1 cellular context compared by ENCODE assay signal in the genomic region with DNA sequence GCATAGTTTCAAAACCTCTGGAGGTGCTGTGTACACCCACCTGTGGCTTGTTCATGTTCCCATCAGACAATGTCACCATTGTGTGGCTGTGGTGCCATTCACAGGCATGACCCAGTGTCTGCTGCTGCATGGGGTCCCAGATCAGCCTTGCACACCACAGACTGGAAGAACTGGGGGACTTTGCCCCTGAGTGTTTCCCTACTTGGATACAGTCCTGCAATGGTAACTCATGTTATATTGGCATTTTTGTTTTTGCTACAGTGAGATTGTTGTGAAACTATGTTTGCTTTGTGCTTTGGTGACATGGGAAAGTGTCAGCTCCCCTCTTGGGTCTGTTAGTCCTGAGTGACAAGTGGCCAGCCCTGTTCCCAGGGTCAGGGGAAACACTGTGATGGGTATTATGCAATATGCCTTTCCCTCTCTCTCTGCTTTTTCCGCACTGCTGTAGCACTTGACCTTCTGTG.
A peak's percentile ranks its signal among the peaks of the same experiment; 100 is the strongest.
TF ChIP-seq lines count a peak whose summit lies in the region.

No MANE protein-coding gene starts in this region.

TF ChIP-seq in HepG2, 621 proteins besides CTCF, POLR2A, EP300 and RAD21 (continued from another document and continues in another):
- 0 out of 2 replicates have a peak, but pooled peaks have one; percentile 20 for TF ChIP-seq ZNF281 (CRISPR knock-in tag; IDR thresholded peaks at IDR 0.05; ENCODE audit: borderline replicate concordance)
- TF ChIP-seq TCF7L2 (IDR thresholded peaks at IDR 0.05; ENCODE audit: low read depth, low read length): no peak
- no peak for TF ChIP-seq DNMT1 (CRISPR knock-in tag; IDR thresholded peaks at IDR 0.05)
- peak; percentile 64; the same call in 1 of the 2 replicates for TF ChIP-seq EHMT2 (IDR thresholded peaks at IDR 0.05; ENCODE audit: borderline replicate concordance, low read depth, low read length)
- peak; percentile 39; the same call in 1 of the 2 replicates for TF ChIP-seq ZNF644 (CRISPR knock-in tag; IDR thresholded peaks at IDR 0.05; ENCODE audit: low read depth)
- 0 out of 2 replicates have a peak, but pooled peaks have one; percentile 19 for TF ChIP-seq FOXA3 (CRISPR knock-in tag; IDR thresholded peaks at IDR 0.05)
- peak; percentile 55; the same call in 1 of the 2 replicates for TF ChIP-seq BCL6 (CRISPR knock-in tag; IDR thresholded peaks at IDR 0.05)
- TF ChIP-seq HNF1A (IDR thresholded peaks at IDR 0.05; ENCODE audit: low read depth): no peak
- TF ChIP-seq HNF1A (CRISPR knock-in tag; IDR thresholded peaks at IDR 0.05; ENCODE audit: borderline replicate concordance): no peak
- 0 out of 2 replicates have a peak, but pooled peaks have one; percentile 25 for TF ChIP-seq SAP130 (CRISPR knock-in tag; IDR thresholded peaks at IDR 0.05; ENCODE audit: low read depth)
- no peak for TF ChIP-seq SATB2 (CRISPR knock-in tag; IDR thresholded peaks at IDR 0.05)
- peak; percentile 51; the same call in 1 of the 2 replicates for TF ChIP-seq ZNF232 (CRISPR knock-in tag; IDR thresholded peaks at IDR 0.05; ENCODE audit: borderline replicate concordance)
- TF ChIP-seq MEIS2 (CRISPR knock-in tag; IDR thresholded peaks at IDR 0.05): peak; percentile 91; the same call in 1 of the 2 replicates
- TF ChIP-seq NR2F6 (IDR thresholded peaks at IDR 0.05): peak; percentile 13; the same call in 1 of the 2 replicates
- peak; percentile 60 for TF ChIP-seq NR2F6 (CRISPR knock-in tag; IDR thresholded peaks at IDR 0.05)
- no peak for TF ChIP-seq SOX6 (IDR thresholded peaks at IDR 0.05)
- TF ChIP-seq SOX6 (CRISPR knock-in tag; IDR thresholded peaks at IDR 0.05): peak; percentile 75
- no peak for TF ChIP-seq MAX (IDR thresholded peaks at IDR 0.05)
- TF ChIP-seq SOX13 (IDR thresholded peaks at IDR 0.05): no peak
- peak in 1 of 2 experiments; percentile 67; a peak in 2 of 4 replicates for TF ChIP-seq SOX13 (CRISPR knock-in tag; conservative IDR thresholded peaks at IDR 0.05 in 1 of 2, IDR thresholded peaks at IDR 0.05 in 1 of 2)
- peak; percentile 77; the same call in 1 of the 2 replicates for TF ChIP-seq FOXJ3 (CRISPR knock-in tag; IDR thresholded peaks at IDR 0.05; ENCODE audit: borderline replicate concordance)
- TF ChIP-seq ZBTB7B (CRISPR knock-in tag; IDR thresholded peaks at IDR 0.05): peak; percentile 49; the same call in 1 of the 2 replicates
- TF ChIP-seq, protein P1, sequence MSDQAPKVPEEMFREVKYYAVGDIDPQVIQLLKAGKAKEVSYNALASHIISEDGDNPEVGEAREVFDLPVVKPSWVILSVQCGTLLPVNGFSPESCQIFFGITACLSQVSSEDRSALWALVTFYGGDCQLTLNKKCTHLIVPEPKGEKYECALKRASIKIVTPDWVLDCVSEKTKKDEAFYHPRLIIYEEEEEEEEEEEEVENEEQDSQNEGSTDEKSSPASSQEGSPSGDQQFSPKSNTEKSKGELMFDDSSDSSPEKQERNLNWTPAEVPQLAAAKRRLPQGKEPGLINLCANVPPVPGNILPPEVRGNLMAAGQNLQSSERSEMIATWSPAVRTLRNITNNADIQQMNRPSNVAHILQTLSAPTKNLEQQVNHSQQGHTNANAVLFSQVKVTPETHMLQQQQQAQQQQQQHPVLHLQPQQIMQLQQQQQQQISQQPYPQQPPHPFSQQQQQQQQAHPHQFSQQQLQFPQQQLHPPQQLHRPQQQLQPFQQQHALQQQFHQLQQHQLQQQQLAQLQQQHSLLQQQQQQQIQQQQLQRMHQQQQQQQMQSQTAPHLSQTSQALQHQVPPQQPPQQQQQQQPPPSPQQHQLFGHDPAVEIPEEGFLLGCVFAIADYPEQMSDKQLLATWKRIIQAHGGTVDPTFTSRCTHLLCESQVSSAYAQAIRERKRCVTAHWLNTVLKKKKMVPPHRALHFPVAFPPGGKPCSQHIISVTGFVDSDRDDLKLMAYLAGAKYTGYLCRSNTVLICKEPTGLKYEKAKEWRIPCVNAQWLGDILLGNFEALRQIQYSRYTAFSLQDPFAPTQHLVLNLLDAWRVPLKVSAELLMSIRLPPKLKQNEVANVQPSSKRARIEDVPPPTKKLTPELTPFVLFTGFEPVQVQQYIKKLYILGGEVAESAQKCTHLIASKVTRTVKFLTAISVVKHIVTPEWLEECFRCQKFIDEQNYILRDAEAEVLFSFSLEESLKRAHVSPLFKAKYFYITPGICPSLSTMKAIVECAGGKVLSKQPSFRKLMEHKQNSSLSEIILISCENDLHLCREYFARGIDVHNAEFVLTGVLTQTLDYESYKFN (CRISPR knock-in tag; conservative IDR thresholded peaks at IDR 0.05): peak; percentile 66
- TF ChIP-seq CBX5 (CRISPR knock-in tag; IDR thresholded peaks at IDR 0.05; ENCODE audit: borderline replicate concordance): no peak
- TF ChIP-seq ZFP37 (CRISPR knock-in tag; IDR thresholded peaks at IDR 0.05; ENCODE audit: borderline replicate concordance): 0 out of 2 replicates have a peak, but pooled peaks have one; percentile 43
- TF ChIP-seq ZNF430 (CRISPR knock-in tag; IDR thresholded peaks at IDR 0.05): peak; percentile 32; the same call in 1 of the 2 replicates
- TF ChIP-seq ZBTB43 (CRISPR knock-in tag; conservative IDR thresholded peaks at IDR 0.05): 0 out of 2 replicates have a peak, but pooled peaks have one; percentile 56
- TF ChIP-seq RFXAP (CRISPR knock-in tag; IDR thresholded peaks at IDR 0.05; ENCODE audit: borderline replicate concordance): peak; percentile 48; the same call in 1 of the 2 replicates
- TF ChIP-seq STAG1 (CRISPR knock-in tag; IDR thresholded peaks at IDR 0.05): no peak
- TF ChIP-seq, protein P2, sequence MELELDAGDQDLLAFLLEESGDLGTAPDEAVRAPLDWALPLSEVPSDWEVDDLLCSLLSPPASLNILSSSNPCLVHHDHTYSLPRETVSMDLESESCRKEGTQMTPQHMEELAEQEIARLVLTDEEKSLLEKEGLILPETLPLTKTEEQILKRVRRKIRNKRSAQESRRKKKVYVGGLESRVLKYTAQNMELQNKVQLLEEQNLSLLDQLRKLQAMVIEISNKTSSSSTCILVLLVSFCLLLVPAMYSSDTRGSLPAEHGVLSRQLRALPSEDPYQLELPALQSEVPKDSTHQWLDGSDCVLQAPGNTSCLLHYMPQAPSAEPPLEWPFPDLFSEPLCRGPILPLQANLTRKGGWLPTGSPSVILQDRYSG (CRISPR knock-in tag; IDR thresholded peaks at IDR 0.05): no peak
- peak; percentile 52 for TF ChIP-seq SOX5 (CRISPR knock-in tag; IDR thresholded peaks at IDR 0.05; ENCODE audit: borderline replicate concordance)
- no peak for TF ChIP-seq MED13 (CRISPR knock-in tag; IDR thresholded peaks at IDR 0.05)
- TF ChIP-seq, protein P3, sequence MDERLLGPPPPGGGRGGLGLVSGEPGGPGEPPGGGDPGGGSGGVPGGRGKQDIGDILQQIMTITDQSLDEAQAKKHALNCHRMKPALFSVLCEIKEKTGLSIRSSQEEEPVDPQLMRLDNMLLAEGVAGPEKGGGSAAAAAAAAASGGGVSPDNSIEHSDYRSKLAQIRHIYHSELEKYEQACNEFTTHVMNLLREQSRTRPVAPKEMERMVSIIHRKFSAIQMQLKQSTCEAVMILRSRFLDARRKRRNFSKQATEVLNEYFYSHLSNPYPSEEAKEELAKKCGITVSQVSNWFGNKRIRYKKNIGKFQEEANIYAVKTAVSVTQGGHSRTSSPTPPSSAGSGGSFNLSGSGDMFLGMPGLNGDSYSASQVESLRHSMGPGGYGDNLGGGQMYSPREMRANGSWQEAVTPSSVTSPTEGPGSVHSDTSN (CRISPR knock-in tag; IDR thresholded peaks at IDR 0.05): peak; percentile 63
- TF ChIP-seq, protein P4, sequence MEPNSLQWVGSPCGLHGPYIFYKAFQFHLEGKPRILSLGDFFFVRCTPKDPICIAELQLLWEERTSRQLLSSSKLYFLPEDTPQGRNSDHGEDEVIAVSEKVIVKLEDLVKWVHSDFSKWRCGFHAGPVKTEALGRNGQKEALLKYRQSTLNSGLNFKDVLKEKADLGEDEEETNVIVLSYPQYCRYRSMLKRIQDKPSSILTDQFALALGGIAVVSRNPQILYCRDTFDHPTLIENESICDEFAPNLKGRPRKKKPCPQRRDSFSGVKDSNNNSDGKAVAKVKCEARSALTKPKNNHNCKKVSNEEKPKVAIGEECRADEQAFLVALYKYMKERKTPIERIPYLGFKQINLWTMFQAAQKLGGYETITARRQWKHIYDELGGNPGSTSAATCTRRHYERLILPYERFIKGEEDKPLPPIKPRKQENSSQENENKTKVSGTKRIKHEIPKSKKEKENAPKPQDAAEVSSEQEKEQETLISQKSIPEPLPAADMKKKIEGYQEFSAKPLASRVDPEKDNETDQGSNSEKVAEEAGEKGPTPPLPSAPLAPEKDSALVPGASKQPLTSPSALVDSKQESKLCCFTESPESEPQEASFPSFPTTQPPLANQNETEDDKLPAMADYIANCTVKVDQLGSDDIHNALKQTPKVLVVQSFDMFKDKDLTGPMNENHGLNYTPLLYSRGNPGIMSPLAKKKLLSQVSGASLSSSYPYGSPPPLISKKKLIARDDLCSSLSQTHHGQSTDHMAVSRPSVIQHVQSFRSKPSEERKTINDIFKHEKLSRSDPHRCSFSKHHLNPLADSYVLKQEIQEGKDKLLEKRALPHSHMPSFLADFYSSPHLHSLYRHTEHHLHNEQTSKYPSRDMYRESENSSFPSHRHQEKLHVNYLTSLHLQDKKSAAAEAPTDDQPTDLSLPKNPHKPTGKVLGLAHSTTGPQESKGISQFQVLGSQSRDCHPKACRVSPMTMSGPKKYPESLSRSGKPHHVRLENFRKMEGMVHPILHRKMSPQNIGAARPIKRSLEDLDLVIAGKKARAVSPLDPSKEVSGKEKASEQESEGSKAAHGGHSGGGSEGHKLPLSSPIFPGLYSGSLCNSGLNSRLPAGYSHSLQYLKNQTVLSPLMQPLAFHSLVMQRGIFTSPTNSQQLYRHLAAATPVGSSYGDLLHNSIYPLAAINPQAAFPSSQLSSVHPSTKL (CRISPR knock-in tag; IDR thresholded peaks at IDR 0.05): 0 out of 2 replicates have a peak, but pooled peaks have one; percentile 16
- TF ChIP-seq CEBPG (CRISPR knock-in tag; IDR thresholded peaks at IDR 0.05): peak; percentile 91
